Comparison of ENCODE assay signal across 9 cellular contexts in the genomic region with DNA sequence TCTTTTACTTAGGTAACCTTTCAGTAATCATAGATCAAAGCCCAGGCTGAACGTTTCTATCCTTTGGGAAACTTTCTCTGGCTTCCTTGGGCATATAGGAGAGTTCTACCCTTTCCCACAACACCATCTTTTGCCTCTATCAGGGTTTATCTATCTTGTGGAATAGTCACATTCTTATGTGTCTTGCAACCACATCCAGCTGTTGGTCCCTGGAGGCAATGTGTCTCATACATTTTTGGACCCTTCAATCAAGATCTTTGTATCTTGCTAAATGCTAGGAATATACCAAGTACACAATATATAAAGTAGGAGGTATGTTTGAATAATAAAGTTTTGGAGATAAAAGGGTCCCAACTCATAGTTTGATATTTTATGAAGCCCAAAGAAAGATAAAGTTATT.
"Had no signal": no experiment of that assay in that cellular context is flagged by ENCODE, and none has a peak within 500 bp of the region (broad histone marks: within the 10 kb centered on the region; RNA-seq: fewer than 3 reads in every experiment).

No MANE protein-coding gene starts in this region.

- H3K9ac ChIP-seq: GM23248 had no signal

- ATAC-seq: HCT116, HepG2 had no signal

- H3K36me3 ChIP-seq: HAP-1 had no signal

- H3K9me3 ChIP-seq: HAP-1 had no signal

- H3K4me3 ChIP-seq: GM23248, HAP-1 had no signal

- DNase-seq: GM23248, GOT3, H7, HFFc6, KBM-7 had no signal

- H2AFZ ChIP-seq: GM23248 had no signal

- H3K27ac ChIP-seq: GM23248, HL-60 had no signal
